Comparison of ENCODE assay signal across 34 cellular contexts in the genomic region with DNA sequence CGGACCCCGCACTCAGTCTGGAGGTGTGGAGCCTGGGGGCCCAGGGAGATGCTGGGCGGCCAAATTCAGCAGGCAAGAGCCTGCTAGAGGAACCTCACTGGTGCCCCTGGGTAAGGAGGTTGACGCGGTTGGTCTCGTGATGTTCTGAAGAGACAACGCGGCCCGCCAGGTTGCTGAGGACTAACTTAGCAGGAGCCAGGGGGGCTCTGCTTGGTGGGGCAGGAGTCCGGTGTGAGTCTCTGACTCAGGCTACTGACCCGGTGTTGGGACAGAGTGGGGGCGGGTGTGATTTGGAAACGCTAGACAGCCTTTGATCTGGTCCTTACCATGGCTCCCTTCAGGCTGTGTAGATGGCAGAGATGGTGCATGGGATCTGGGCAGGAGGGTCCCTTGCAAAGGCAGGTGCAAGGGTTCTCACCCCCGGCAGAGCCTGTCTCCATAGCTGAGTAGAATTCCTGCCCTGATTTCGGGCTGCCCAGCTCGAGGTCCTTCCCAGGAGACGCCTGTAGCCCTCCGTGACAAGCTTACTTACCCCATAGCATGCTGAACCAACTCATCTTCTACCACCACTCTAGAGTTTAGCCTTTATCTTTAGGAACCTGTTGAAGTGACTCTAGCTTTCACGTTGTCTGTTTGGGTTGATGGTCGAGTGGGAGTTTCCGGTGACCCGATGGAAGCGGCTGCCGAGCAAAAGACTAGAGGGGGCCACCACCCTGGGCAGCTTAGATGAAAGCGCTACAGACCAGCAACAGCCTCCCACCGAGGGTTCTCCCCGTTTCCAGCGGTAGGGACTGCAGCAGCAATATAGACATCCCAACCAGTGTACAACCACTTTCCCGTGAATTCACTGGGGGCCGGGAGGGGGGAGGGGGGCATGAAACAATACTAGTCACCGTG. TPM values are rescaled to one million over a fixed set of nuclear protein-coding genes. Genes with fewer than 3 reads are reported as not detected.
"Had no signal": no experiment of that assay in that cellular context is flagged by ENCODE, and none has a peak within 500 bp of the region (broad histone marks: within the 10 kb centered on the region; RNA-seq: fewer than 3 reads in every experiment).

No MANE protein-coding gene starts in this region.

- H3K27me3 ChIP-seq: ascending aorta, breast epithelium, cardiac muscle cell, colonic mucosa, esophagus squamous epithelium, gastroesophageal sphincter had no signal

- H3K4me3 ChIP-seq: ascending aorta, breast epithelium, cardiac muscle cell, colonic mucosa, esophagus squamous epithelium, gastroesophageal sphincter had no signal

- H3K36me3 ChIP-seq: ascending aorta, breast epithelium, cardiac muscle cell, colonic mucosa, esophagus squamous epithelium, gastroesophageal sphincter had no signal

- ATAC-seq: activated CD8-positive, alpha-beta T cell treated with anti-CD3 and anti-CD28 coated beads for 36 hours; activated naive CD4-positive, alpha-beta T cell treated with anti-CD3 and anti-CD28 coated beads, Interleukin-2, amount 50 U/mL, for 72 hours; activated T-cell treated with anti-CD3 and anti-CD28 coated beads, Interleukin-2, amount 50 U/mL, for 4 hours; activated T-helper 17 cell treated with anti-CD3 and anti-CD28 coated beads, Interleukin-2, amount 50 U/mL, for 72 hours; gastroesophageal sphincter; T-helper 17 cell had no signal

- H3K27ac ChIP-seq: ascending aorta, breast epithelium, cardiac muscle cell, colonic mucosa, epithelial cell of prostate, esophagus squamous epithelium, gastroesophageal sphincter had no signal

- H3K4me1 ChIP-seq: ascending aorta, breast epithelium, gastroesophageal sphincter had no signal

- DNase-seq: activated CD4-positive, alpha-beta T cell treated with anti-CD3 and anti-CD28 coated beads for 1 hour; activated CD4-positive, alpha-beta T cell treated with anti-CD3 and anti-CD28 coated beads for 4 hours; activated CD4-positive, alpha-beta T cell treated with anti-CD3 and anti-CD28 coated beads, Interleukin-2, amount 10 ng/mL, durations not matched to agents 7 days and 5 days; activated CD4-positive, alpha-beta T cell treated with anti-CD3 and anti-CD28 coated beads, Interleukin-2, amount 50 U/mL, for 48 hours; activated CD4-positive, CD25-positive, alpha-beta regulatory T cell; activated CD8-positive, alpha-beta memory T cell treated with anti-CD3 and anti-CD28 coated beads for 24 hours; activated CD8-positive, alpha-beta T cell treated with anti-CD3 and anti-CD28 coated beads for 36 hours; activated gamma-delta T cell; activated naive CD4-positive, alpha-beta T cell; activated naive CD4-positive, alpha-beta T cell treated with anti-CD3 and anti-CD28 coated beads, Interleukin-2, amount 10 ng/mL, durations not matched to agents 7 days and 5 days; activated naive CD8-positive, alpha-beta T cell treated with anti-CD3 and anti-CD28 coated beads, Interleukin-2, amount 10 ng/mL, durations not matched to agents 7 days and 5 days; activated T-cell treated with anti-CD3 and anti-CD28 coated beads, Interleukin-2, amount 50 U/mL, for 4 hours; central memory CD4-positive, alpha-beta T cell; cerebellar nuclear complex; colonic mucosa; effector CD8-positive, alpha-beta T cell; esophagus squamous epithelium; foreskin melanocyte; T-helper 1 cell; T-helper 17 cell; T1000 had no signal

- H3K9me3 ChIP-seq: ascending aorta, breast epithelium, colonic mucosa, esophagus squamous epithelium, gastroesophageal sphincter had no signal

RNA-seq across cellular contexts. Expression of gene KCNC1, which starts 38.4 kb away (rescaled TPM):
- total RNA-seq: activated CD4-positive, alpha-beta T cell treated with anti-CD3 and anti-CD28 coated beads, Interleukin-2, amount 10 ng/mL, durations not matched to agents 7 days and 5 days; activated CD8-positive, alpha-beta T cell treated with anti-CD3 and anti-CD28 coated beads for 36 hours; activated naive CD4-positive, alpha-beta T cell treated with anti-CD3 and anti-CD28 coated beads, Interleukin-2, amount 50 U/mL, for 72 hours; activated naive CD8-positive, alpha-beta T cell treated with anti-CD3 and anti-CD28 coated beads, Interleukin-2, amount 10 ng/mL, durations not matched to agents 7 days and 5 days; activated T-cell treated with anti-CD3 and anti-CD28 coated beads, Interleukin-2, amount 50 U/mL, for 4 hours; activated T-helper 17 cell treated with anti-CD3 and anti-CD28 coated beads, Interleukin-2, amount 50 U/mL, for 72 hours; ascending aorta; cardiac muscle cell; dermis microvascular lymphatic vessel endothelial cell; endothelial cell of umbilical vein; esophagus squamous epithelium; fibroblast of villous mesenchyme; glomerular endothelial cell; T-helper 17 cell had no signal
- polyA plus RNA-seq: endothelial cell of umbilical vein, fibroblast of lung had no signal

RNA-seq across cellular contexts. Expression of gene MYOD1, which starts 53.6 kb away (rescaled TPM):
- total RNA-seq: activated CD4-positive, alpha-beta T cell treated with anti-CD3 and anti-CD28 coated beads, Interleukin-2, amount 10 ng/mL, durations not matched to agents 7 days and 5 days; activated CD8-positive, alpha-beta T cell treated with anti-CD3 and anti-CD28 coated beads for 36 hours; activated naive CD4-positive, alpha-beta T cell treated with anti-CD3 and anti-CD28 coated beads, Interleukin-2, amount 50 U/mL, for 72 hours; activated naive CD8-positive, alpha-beta T cell treated with anti-CD3 and anti-CD28 coated beads, Interleukin-2, amount 10 ng/mL, durations not matched to agents 7 days and 5 days; activated T-cell treated with anti-CD3 and anti-CD28 coated beads, Interleukin-2, amount 50 U/mL, for 4 hours; activated T-helper 17 cell treated with anti-CD3 and anti-CD28 coated beads, Interleukin-2, amount 50 U/mL, for 72 hours; ascending aorta; breast epithelium; cardiac muscle cell; colonic mucosa; dermis microvascular lymphatic vessel endothelial cell; endothelial cell of umbilical vein; esophagus squamous epithelium; fibroblast of lung; gastroesophageal sphincter; glomerular endothelial cell; T-helper 17 cell had no signal
- polyA plus RNA-seq: cardiac muscle cell, endothelial cell of umbilical vein, esophagus, fibroblast of lung had no signal
